Comparison of ENCODE assay signal across 8 cellular contexts in genomic region chr2:68721482-68722071, GRCh38. TPM values are rescaled to one million over a fixed set of nuclear protein-coding genes. Genes with fewer than 3 reads are reported as not detected.
DNase-seq lines count a peak whose midpoint lies in the region; ATAC-seq, FAIRE-seq and TF ChIP-seq lines count a peak whose summit lies in the region.

No MANE protein-coding gene starts in this region.

- DNase-seq in A172 (ENCODE audit: low spot score): peak; percentile 81
- peak; percentile 62 for DNase-seq in activated naive CD4-positive, alpha-beta T cell treated with anti-CD3 and anti-CD28 coated beads for 36 hours
- DNase-seq in H54 (ENCODE audit: insufficient read length, low spot score): no peak
- DNase-seq in frontal cortex (ENCODE audit: low spot score in 2 of 2): no peak
- DNase-seq in NCI-H446 (lab: John Stamatoyannopoulos, UW): no peak
- DNase-seq in NCI-H187 (lab: John Stamatoyannopoulos, UW): no peak

- no peaks in the 10 kb centered on the region for H3K9me3 Mint-ChIP-seq in activated naive CD4-positive, alpha-beta T cell treated with anti-CD3 and anti-CD28 coated beads for 36 hours

- FAIRE-seq in H54 (lab: Jason Lieb, UNC) (no peak), frontal cortex (lab: Jason Lieb, UNC) (no peak)

- H3K36me3 Mint-ChIP-seq in activated naive CD4-positive, alpha-beta T cell treated with anti-CD3 and anti-CD28 coated beads for 36 hours (ENCODE audit: low read depth): no peaks in the 10 kb centered on the region

- no peak for TF ChIP-seq POLR2A in H54 (IDR thresholded peaks at IDR 0.05; ENCODE audit: low read depth, low read length)

- peak overlapping the region; percentile 52 for H3K4me3 Mint-ChIP-seq in activated naive CD4-positive, alpha-beta T cell treated with anti-CD3 and anti-CD28 coated beads for 36 hours

- intact Hi-C loops in activated naive CD4-positive, alpha-beta T cell treated with anti-CD3 and anti-CD28 coated beads for 36 hours (cut with micrococcal nuclease): no loop called here

- H3K27me3 Mint-ChIP-seq in activated naive CD4-positive, alpha-beta T cell treated with anti-CD3 and anti-CD28 coated beads for 36 hours (ENCODE audit: low read depth): no peaks in the 10 kb centered on the region

- peak overlapping the region; percentile 87 for H3K27ac Mint-ChIP-seq in activated naive CD4-positive, alpha-beta T cell treated with anti-CD3 and anti-CD28 coated beads for 36 hours

- H3K4me1 Mint-ChIP-seq in activated naive CD4-positive, alpha-beta T cell treated with anti-CD3 and anti-CD28 coated beads for 36 hours (ENCODE audit: low read depth): peaks cover 82% of the 10 kb centered on the region

- CTCF ChIA-PET in activated naive CD4-positive, alpha-beta T cell treated with anti-CD3 and anti-CD28 coated beads for 36 hours (lab: Charles Lee): interaction anchor here (0.6 to 4.7 kb wide), 18 partner anchors 11 to 258 kb away, joined by 3 to 31 read pairs (median 6); partner anchors contain the start of gene ARHGAP25

- ATAC-seq in GM19372 (IDR thresholded peaks at IDR 0.05; ENCODE audit: low read depth, unreplicated experiment) (peak; percentile 59), HG03354 (IDR thresholded peaks at IDR 0.05; ENCODE audit: poor library complexity, severe bottlenecking, unreplicated experiment) (peak; percentile 69)

RNA-seq across cellular contexts. Expression of gene ARHGAP25, which starts 13.0 kb away (rescaled TPM):
- total RNA-seq in A172 (2014; rRNA removed; shearing (Covaris generic)): not detected in 2 replicates
- total RNA-seq in activated naive CD4-positive, alpha-beta T cell treated with anti-CD3 and anti-CD28 coated beads for 36 hours: 10 to 100 TPM; 43.0 to 46.7 TPM
- 1.2 TPM for total RNA-seq in frontal cortex

Comparison
In these comparisons a context has a peak if more than half of its experiments do, and no peak if none do; other contexts are left out.
1. DNase-seq: peak in A172 (single experiment) and activated naive CD4-positive, alpha-beta T cell treated with anti-CD3 and anti-CD28 coated beads for 36 hours (single experiment); none in H54 (single experiment), frontal cortex (0 of 2), NCI-H446 (0 of 2) and NCI-H187 (0 of 2).
2. RNA of gene ARHGAP25, which starts 13.0 kb away (total RNA-seq): 43.0 to 46.7 TPM in activated naive CD4-positive, alpha-beta T cell treated with anti-CD3 and anti-CD28 coated beads for 36 hours; 1.2 TPM in frontal cortex (single experiment) and not detected in A172; every median in the first group is over 10 times any median in the second.